ENCODE assay signal across 8 cellular contexts in the genomic region with DNA sequence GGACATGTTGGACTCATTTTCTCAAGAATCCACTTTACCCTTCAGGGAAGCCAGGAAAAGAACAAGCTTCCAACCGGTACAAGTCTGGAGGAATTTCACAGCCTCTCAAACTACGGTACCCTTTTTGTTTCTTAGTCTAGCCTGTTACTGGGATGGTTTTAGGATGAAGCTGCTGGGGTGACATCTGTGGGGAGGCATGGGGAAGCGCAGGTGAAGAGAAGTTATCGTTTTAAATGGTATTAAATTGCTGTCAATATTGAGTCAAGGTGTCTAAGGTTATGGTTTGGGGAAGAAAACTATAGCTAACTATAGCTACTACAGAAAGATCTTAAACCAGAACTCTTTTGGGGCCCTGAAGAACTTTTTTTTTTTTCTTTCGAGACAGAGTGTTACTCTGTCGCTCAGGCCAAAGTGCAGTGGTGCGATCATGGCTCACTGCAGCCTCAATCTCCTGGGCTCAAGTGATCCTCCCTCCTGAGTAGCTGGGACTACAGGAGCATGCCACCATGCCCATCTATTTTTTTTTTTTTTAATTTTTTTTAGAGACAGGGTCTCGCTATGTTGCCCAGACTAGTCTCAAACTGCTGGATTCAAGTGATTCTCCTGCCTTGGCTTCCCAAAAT.
DNase-seq lines count a peak whose midpoint lies in the region; ATAC-seq and TF ChIP-seq lines count a peak whose summit lies in the region.
"Had no signal": no experiment of that assay in that cellular context is flagged by ENCODE, and none has a peak within 500 bp of the region (broad histone marks: within the 10 kb centered on the region; RNA-seq: fewer than 3 reads in every experiment).

No MANE protein-coding gene starts in this region.

- no TSS peak for BruUV-seq in MCF 10A (replicated peaks; lab: Mats Ljungman, UMichigan)

- peaks cover 33 to 70% (median 58%) of the 10 kb centered on the region in 4 donors for H3K4me1 ChIP-seq in stomach
- H3K4me1 ChIP-seq in CD4-positive, alpha-beta memory T cell (ENCODE audit: insufficient read depth, low read length), result no peaks in the 10 kb centered on the region

- no peaks in the 10 kb centered on the region for H3K9me3 Mint-ChIP-seq in MCF 10A (ENCODE audit: unreplicated experiment)
- H3K9me3 Mint-ChIP-seq in CD4-positive, alpha-beta memory T cell, result peaks cover 0 to 4% (median 0%) of the 10 kb centered on the region in 8 donors

- CTCF ChIA-PET in MCF 10A (lab: Yijun Ruan, JAX), result interaction anchor here (0.5 to 5.7 kb wide), 42 partner anchors 11 to 1895 kb away, joined by 3 to 58 read pairs (median 4); no protein-coding TSS in a partner anchor
- CTCF ChIA-PET in CD4-positive, alpha-beta memory T cell (lab: Charles Lee; ENCODE audit: partially characterized antibody), result no interaction called here

- no peaks in the 10 kb centered on the region for H3K27me3 Mint-ChIP-seq in MCF 10A (ENCODE audit: insufficient read depth, unreplicated experiment)
- peaks cover 11 to 17% of the 10 kb centered on the region in 2 donors for H3K27me3 Mint-ChIP-seq in CD4-positive, alpha-beta memory T cell

- 65 to 84% (median 76%) methylated on average over 8 of the region's 8 CpGs for WGBS in stomach, 5 donors

- intact Hi-C loops in MCF 10A (cut with micrococcal nuclease), result loop anchor here (1.0 to 5.0 kb wide), 3 partner anchors 69 to 149 kb away; no protein-coding TSS in a partner anchor
- intact Hi-C loops in stomach (cut with DNase I; ENCODE audit: low total_unique reads), result loop anchor here (10.0 kb wide), 1 partner anchor 102 kb away; no protein-coding TSS in a partner anchor
- intact Hi-C loops in CD4-positive, alpha-beta memory T cell (cut with micrococcal nuclease), result no loop called here

- H3K27me3 ChIP-seq in layer of hippocampus (ENCODE audit: control insufficient read depth, insufficient read depth, low read length) (no peaks in the 10 kb centered on the region), stomach (no peaks in the 10 kb centered on the region)
- no peaks in the 10 kb centered on the region for H3K27me3 ChIP-seq in CD4-positive, alpha-beta memory T cell (ENCODE audit: insufficient read depth, low read length)

- H3K4me1 Mint-ChIP-seq in MCF 10A (ENCODE audit: insufficient read depth, unreplicated experiment), result peaks cover 48% of the 10 kb centered on the region
- H3K4me1 Mint-ChIP-seq in CD4-positive, alpha-beta memory T cell, result no peaks in the 10 kb centered on the region

- POLR2A ChIA-PET in MCF 10A (lab: Yijun Ruan, JAX), result interaction anchor here (0.6 to 8.0 kb wide), 24 partner anchors 9 to 166 kb away, joined by 3 to 201 read pairs (median 4); a partner anchor contains a TSS
- POLR2A ChIA-PET in CD4-positive, alpha-beta memory T cell (lab: Charles Lee; ENCODE audit: partially characterized antibody), result no interaction called here

- peak overlapping the region; percentile 94 for H3K27ac Mint-ChIP-seq in MCF 10A (ENCODE audit: low read depth, unreplicated experiment)
- no peak overlapping the region for H3K27ac Mint-ChIP-seq in CD4-positive, alpha-beta memory T cell

- no peak for TF ChIP-seq POLR2A in stomach (IDR thresholded peaks at IDR 0.05)

- peaks cover 18% of the 10 kb centered on the region for H3K36me3 Mint-ChIP-seq in MCF 10A (ENCODE audit: insufficient read depth, unreplicated experiment)
- H3K36me3 Mint-ChIP-seq in CD4-positive, alpha-beta memory T cell, result no peaks in the 10 kb centered on the region
- H3K36me3 Mint-ChIP-seq: naive B cell had no signal

- no peak for TF ChIP-seq EP300 in stomach (IDR thresholded peaks at IDR 0.05)

- no peak for ATAC-seq in GM21825 (IDR thresholded peaks at IDR 0.05; ENCODE audit: unreplicated experiment)

- TF ChIP-seq CTCF in MCF 10A (IDR thresholded peaks at IDR 0.05; ENCODE audit: unreplicated experiment) (peak; percentile 25), stomach (IDR thresholded peaks at IDR 0.05) (no peak)

- peak overlapping the region; percentile 53 for H3K27ac ChIP-seq in layer of hippocampus (ENCODE audit: low read depth, low read length)
- peak overlapping the region; percentile 59 to 85 (median 78) for H3K27ac ChIP-seq in stomach
- no peak overlapping the region for H3K27ac ChIP-seq in CD4-positive, alpha-beta memory T cell (ENCODE audit: low read depth, low read length)

- peak overlapping the region; percentile 3 to 27 (median 21) for H3K4me3 ChIP-seq in stomach
- no peak overlapping the region for H3K4me3 ChIP-seq in CD4-positive, alpha-beta memory T cell (ENCODE audit: low read length in 2 of 2)

- peak overlapping the region; percentile 44 for H3K4me3 Mint-ChIP-seq in MCF 10A (ENCODE audit: unreplicated experiment)
- no peak overlapping the region for H3K4me3 Mint-ChIP-seq in CD4-positive, alpha-beta memory T cell
- H3K4me3 Mint-ChIP-seq: naive B cell had no signal

- H3K36me3 ChIP-seq in stomach, result no peaks in the 10 kb centered on the region
- H3K36me3 ChIP-seq in CD4-positive, alpha-beta memory T cell (ENCODE audit: insufficient read depth, low read length), result no peaks in the 10 kb centered on the region

- DNase-seq in HT-29 (ENCODE audit: low spot score) (peak; percentile 69), MCF 10A (ENCODE audit: unreplicated experiment) (peak; percentile 41), stomach (no peak), GM19240 (ENCODE audit: insufficient read length, low spot score) (no peak)
- DNase-seq in CD4-positive, alpha-beta memory T cell, result no peak
- DNase-seq: naive B cell had no signal

- no peaks in the 10 kb centered on the region for H3K9me3 ChIP-seq in stomach
- H3K9me3 ChIP-seq in CD4-positive, alpha-beta memory T cell (ENCODE audit: control insufficient read depth in 1 of 2, low read length in 2 of 2), result no peaks in the 10 kb centered on the region

Comparison
In these comparisons a context has a peak if more than half of its experiments do, and no peak if none do; other contexts are left out.
1. DNase-seq: peak in HT-29 (single experiment) and MCF 10A (single experiment); none in stomach (single experiment), GM19240 (single experiment) and CD4-positive, alpha-beta memory T cell (0 of 5).
2. H3K4me3 ChIP-seq: peak in stomach (4 of 4); none in CD4-positive, alpha-beta memory T cell (0 of 2).